ENCODE assay signal across 16 cellular contexts in genomic region chrY:19559161-19559560, GRCh38.
A peak's percentile ranks its signal among the peaks of the same experiment; 100 is the strongest.
DNase-seq lines count a peak whose midpoint lies in the region; FAIRE-seq and TF ChIP-seq lines count a peak whose summit lies in the region.
"Had no signal": no experiment of that assay in that cellular context is flagged by ENCODE, and none has a peak within 500 bp of the region (broad histone marks: within the 10 kb centered on the region; RNA-seq: fewer than 3 reads in every experiment).

No MANE protein-coding gene starts in this region.

- no peak overlapping the region for H3K9ac ChIP-seq in endothelial cell of umbilical vein (replicated peaks; ENCODE audit: extremely low read depth, insufficient read depth, low read length)

- H3K4me2 ChIP-seq in endothelial cell of umbilical vein (ENCODE audit: insufficient read depth, low read length): no peak overlapping the region

- TF ChIP-seq POLR2A in endothelial cell of umbilical vein (IDR thresholded peaks at IDR 0.05; ENCODE audit: low read depth, low read length) (no peak), Peyer's patch (IDR thresholded peaks at IDR 0.05) (no peak)

- H3K4me1 ChIP-seq in endothelial cell of umbilical vein (ENCODE audit: control insufficient read depth, extremely low read depth, insufficient read depth, low read length): no peaks in the 10 kb centered on the region
- no peaks in the 10 kb centered on the region for H3K4me1 ChIP-seq in Peyer's patch
- H3K4me1 ChIP-seq: HAP-1 had no signal

- H3K4me3 ChIP-seq in endothelial cell of umbilical vein (replicated peaks in 1 of 3; ENCODE audit: insufficient read depth in 1 of 3, low read depth in 1 of 3, low read length in 3 of 3): no peak overlapping the region
- H3K4me3 ChIP-seq in Peyer's patch: no peak overlapping the region
- H3K4me3 ChIP-seq: HAP-1, K562 had no signal

- H3K36me3 ChIP-seq in endothelial cell of umbilical vein (ENCODE audit: control insufficient read depth in 2 of 2, extremely low read depth in 1 of 2, insufficient read depth in 2 of 2, low read length in 2 of 2) (no peaks in the 10 kb centered on the region), Peyer's patch (no peaks in the 10 kb centered on the region)
- H3K36me3 ChIP-seq: HAP-1 had no signal

- no peaks in the 10 kb centered on the region for H3K79me2 ChIP-seq in endothelial cell of umbilical vein (ENCODE audit: control insufficient read depth, insufficient read depth, low read length)

- DNase-seq in EL (peak; percentile 54), M059J (ENCODE audit: low read depth) (peak; percentile 12), endothelial cell of umbilical vein (ENCODE audit: low read depth, low spot score) (no peak), renal cortical epithelial cell (ENCODE audit: low read depth) (peak; percentile 22), D721Med (ENCODE audit: insufficient read length, low spot score) (no peak), Peyer's patch (no peak), amniotic stem cell (lab: John Stamatoyannopoulos, UW) (no peak)
- DNase-seq: DMS153, NCI-H1105 treated with DMSO at 0.1 percent for 48 hours, NCI-H187 treated with DMSO at 0.1 percent for 48 hours, NCI-H446 treated with DMSO at 0.1 percent for 48 hours, NCI-H774 had no signal

- no TSS peak for BruUV-seq in endothelial cell of umbilical vein (replicated peaks; lab: Mats Ljungman, UMichigan)

- H3K9me1 ChIP-seq in endothelial cell of umbilical vein (replicated peaks; ENCODE audit: control insufficient read depth, extremely low read depth, insufficient read depth, low read length): no peaks in the 10 kb centered on the region

- FAIRE-seq in endothelial cell of umbilical vein (lab: Jason Lieb, UNC) (peak; percentile 52), D721Med (lab: Jason Lieb, UNC) (no peak)
- FAIRE-seq: GM12891, K562 had no signal

- no peak overlapping the region for H2AFZ ChIP-seq in endothelial cell of umbilical vein (ENCODE audit: low read depth, low read length)

- H3K27ac ChIP-seq in endothelial cell of umbilical vein (ENCODE audit: insufficient read depth, low read depth, low read length) (no peak overlapping the region), Peyer's patch (no peak overlapping the region)
- H3K27ac ChIP-seq: C4-2B had no signal

- CTCF ChIA-PET in endothelial cell of umbilical vein (lab: Charles Lee): no interaction called here

- TF ChIP-seq CTCF in endothelial cell of umbilical vein (IDR thresholded peaks at IDR 0.05; ENCODE audit: extremely low read depth in 1 of 2, insufficient read depth in 1 of 2, low read depth in 1 of 2, low read length in 2 of 2) (no peak), D721Med (IDR thresholded peaks at IDR 0.05; ENCODE audit: insufficient read depth, missing control alignments) (no peak), Peyer's patch (IDR thresholded peaks at IDR 0.05) (no peak)

- dilution Hi-C loops in endothelial cell of umbilical vein (cut with MboI; ENCODE audit: extremely low pct_ligation_motif_present, low sequenced_read_pairs): no loop called here

- H3K9me3 ChIP-seq in endothelial cell of umbilical vein (replicated peaks; ENCODE audit: control insufficient read depth, insufficient read depth, low read length): no peaks in the 10 kb centered on the region
- no peaks in the 10 kb centered on the region for H3K9me3 ChIP-seq in Peyer's patch
- H3K9me3 ChIP-seq: HAP-1 had no signal

- H3K27me3 ChIP-seq in endothelial cell of umbilical vein (ENCODE audit: control insufficient read depth in 2 of 2, insufficient read depth in 2 of 2, low read length in 2 of 2) (no peaks in the 10 kb centered on the region), Peyer's patch (no peaks in the 10 kb centered on the region)

- H4K20me1 ChIP-seq in endothelial cell of umbilical vein (replicated peaks; ENCODE audit: control insufficient read depth, extremely low read depth, insufficient read depth, low read length): no peaks in the 10 kb centered on the region

- POLR2A ChIA-PET in endothelial cell of umbilical vein (lab: Charles Lee): no interaction called here

- intact Hi-C loops in endothelial cell of umbilical vein (cut with micrococcal nuclease): no loop called here

TF ChIP-seq in endothelial cell of umbilical vein, 7 proteins besides CTCF, POLR2A, EP300 and RAD21:
- no peak for TF ChIP-seq FOS (IDR thresholded peaks at IDR 0.05; ENCODE audit: borderline replicate concordance, insufficient read depth, low read length)
- TF ChIP-seq POLR2AphosphoS5 (IDR thresholded peaks at IDR 0.05; ENCODE audit: insufficient read depth, low read depth, low read length): no peak
- TF ChIP-seq EZH2 (IDR thresholded peaks at IDR 0.05; ENCODE audit: borderline replicate concordance, low read depth, low read length, severe bottlenecking): no peak
- TF ChIP-seq MYC (IDR thresholded peaks at IDR 0.05; ENCODE audit: low read depth, low read length): no peak
- no peak for TF ChIP-seq JUN (IDR thresholded peaks at IDR 0.05; ENCODE audit: borderline replicate concordance, insufficient read depth, insufficient read length, low read depth)
- TF ChIP-seq MAX (IDR thresholded peaks at IDR 0.05; ENCODE audit: insufficient read depth, insufficient read length): no peak
- TF ChIP-seq GATA2 (IDR thresholded peaks at IDR 0.05; ENCODE audit: insufficient read depth, insufficient read length, low read depth, low read length): no peak

Comparison
In these comparisons a context has a peak if more than half of its experiments do, and no peak if none do; other contexts are left out.
1. DNase-seq: peak in EL (single experiment), M059J (single experiment) and renal cortical epithelial cell (single experiment); none in endothelial cell of umbilical vein (single experiment), D721Med (single experiment), Peyer's patch (0 of 3) and amniotic stem cell (single experiment).